ENCODE assay signal across 20 cellular contexts in the genomic region with DNA sequence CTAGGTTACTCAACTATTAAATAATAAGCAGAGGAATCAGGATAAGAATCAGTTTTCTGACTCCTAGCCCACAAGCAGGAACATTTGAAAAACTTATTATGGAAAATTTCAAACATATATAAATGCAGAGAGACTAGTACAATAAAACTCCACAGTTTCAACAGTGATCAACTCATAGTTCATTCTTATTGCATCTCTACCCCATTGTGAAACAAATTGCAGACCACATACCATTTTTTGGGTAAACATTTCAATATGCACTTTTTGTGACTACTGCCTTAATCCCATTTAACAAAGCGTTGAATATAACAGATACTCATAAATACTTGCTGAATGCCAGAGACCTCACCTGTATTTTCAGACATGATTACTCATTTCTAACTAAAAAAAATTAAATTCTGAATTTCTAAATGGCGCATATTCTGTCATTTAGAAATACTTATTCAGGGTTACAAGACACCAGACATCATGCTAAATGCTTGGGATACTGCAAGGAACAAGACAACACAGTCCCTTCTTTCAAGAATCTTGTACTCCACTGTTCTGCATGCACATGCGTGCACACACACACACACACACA. TPM values are rescaled to one million over a fixed set of nuclear protein-coding genes. Genes with fewer than 3 reads are reported as not detected.
DNase-seq lines count a peak whose midpoint lies in the region; ATAC-seq, FAIRE-seq and TF ChIP-seq lines count a peak whose summit lies in the region.
"Had no signal": no experiment of that assay in that cellular context is flagged by ENCODE, and none has a peak within 500 bp of the region (broad histone marks: within the 10 kb centered on the region; RNA-seq: fewer than 3 reads in every experiment).

No MANE protein-coding gene starts in this region.

- H4K20me1 ChIP-seq in HepG2 (ENCODE audit: insufficient read depth, low read length), result peaks cover 97% of the 10 kb centered on the region

- H3K27me3 ChIP-seq in HepG2 (ENCODE audit: control insufficient read depth in 1 of 2, insufficient read depth in 2 of 2, low read length in 2 of 2) (no peaks in the 10 kb centered on the region), right lobe of liver (no peaks in the 10 kb centered on the region)
- H3K27me3 ChIP-seq: heart right ventricle, left lung, testis had no signal

- H3K4me2 ChIP-seq in HepG2 (ENCODE audit: low read depth, low read length), result peak overlapping the region; percentile 29; the same call in 1 of the 2 replicates

- ATAC-seq in HepG2, result no peak
- no peak for ATAC-seq in right lobe of liver
- ATAC-seq in activated naive CD8-positive, alpha-beta T cell treated with anti-CD3 and anti-CD28 coated beads, Interleukin-2, amount 50 U/mL, for 24 hours, result no peak
- ATAC-seq: heart right ventricle, left lung had no signal

- H3K36me3 Mint-ChIP-seq in activated naive CD8-positive, alpha-beta T cell treated with anti-CD3 and anti-CD28 coated beads, Interleukin-2, amount 50 U/mL, for 24 hours (ENCODE audit: low read depth), result peaks cover 46% of the 10 kb centered on the region

- BruUV-seq in HepG2 (replicated peaks; lab: Mats Ljungman, UMichigan), result no TSS peak

- no peak for TF ChIP-seq CTCF in HepG2 (CRISPR knock-in tag; IDR thresholded peaks at IDR 0.05)
- TF ChIP-seq CTCF in right lobe of liver (IDR thresholded peaks at IDR 0.05), result no peak

- WGBS in HepG2 (ENCODE audit: low lambda C conversion rate), result 93% methylated on average over 3 of the region's 3 CpGs
- 88% methylated on average over 3 of the region's 3 CpGs for WGBS in right lobe of liver (ENCODE audit: insufficient coverage, low coverage, low lambda C conversion rate, missing lambda C conversion rate)

- CTCF ChIA-PET in HepG2 (lab: Yijun Ruan, JAX; ENCODE audit: low intra/inter-chr PET ratio, low total read pairs), result no interaction called here

- TF ChIP-seq RAD21 in HepG2 (CRISPR knock-in tag; IDR thresholded peaks at IDR 0.05), result no peak

- no peak overlapping the region for H3K27ac Mint-ChIP-seq in activated naive CD8-positive, alpha-beta T cell treated with anti-CD3 and anti-CD28 coated beads, Interleukin-2, amount 50 U/mL, for 24 hours
- H3K27ac Mint-ChIP-seq: activated B cell treated with CpG ODN at 0.5 μM for 24 hours had no signal

- H2AFZ ChIP-seq in HepG2 (ENCODE audit: low read length), result no peak overlapping the region

- peaks cover 86% of the 10 kb centered on the region for H3K4me1 ChIP-seq in HepG2 (ENCODE audit: insufficient read depth, low read length)
- no peaks in the 10 kb centered on the region for H3K4me1 ChIP-seq in right lobe of liver
- H3K4me1 ChIP-seq: testis had no signal

- H3K4me1 Mint-ChIP-seq in activated naive CD8-positive, alpha-beta T cell treated with anti-CD3 and anti-CD28 coated beads, Interleukin-2, amount 50 U/mL, for 24 hours, result peaks cover 82% of the 10 kb centered on the region

- TF ChIP-seq EP300 in HepG2 (IDR thresholded peaks at IDR 0.05; ENCODE audit: low read depth in 2 of 2, low read length in 2 of 2), result no peak
- TF ChIP-seq EP300 in HepG2 (CRISPR knock-in tag; IDR thresholded peaks at IDR 0.05; ENCODE audit: borderline replicate concordance), result no peak

- H3K9me3 ChIP-seq in HepG2 (ENCODE audit: low read length) (no peaks in the 10 kb centered on the region), right lobe of liver (no peaks in the 10 kb centered on the region)
- H3K9me3 ChIP-seq: heart right ventricle, left lung, testis had no signal

- peak overlapping the region; percentile 2 for H3K4me3 Mint-ChIP-seq in activated naive CD8-positive, alpha-beta T cell treated with anti-CD3 and anti-CD28 coated beads, Interleukin-2, amount 50 U/mL, for 24 hours
- H3K4me3 Mint-ChIP-seq: activated B cell treated with CpG ODN at 0.5 μM for 24 hours had no signal

- H3K36me3 ChIP-seq in HepG2 (replicated peaks in 1 of 2; ENCODE audit: control insufficient read depth in 1 of 2, insufficient read depth in 2 of 2, low read length in 2 of 2), result peaks cover 8 to 14% of the 10 kb centered on the region in 2 experiments
- H3K36me3 ChIP-seq in right lobe of liver, result no peaks in the 10 kb centered on the region
- H3K36me3 ChIP-seq: heart right ventricle, left lung had no signal

- H3K9me3 Mint-ChIP-seq in activated naive CD8-positive, alpha-beta T cell treated with anti-CD3 and anti-CD28 coated beads, Interleukin-2, amount 50 U/mL, for 24 hours, result no peaks in the 10 kb centered on the region

- no peaks in the 10 kb centered on the region for H3K27me3 Mint-ChIP-seq in activated naive CD8-positive, alpha-beta T cell treated with anti-CD3 and anti-CD28 coated beads, Interleukin-2, amount 50 U/mL, for 24 hours
- H3K27me3 Mint-ChIP-seq: activated B cell treated with CpG ODN at 0.5 μM for 24 hours had no signal

- DNase-seq in HepG2 (ENCODE audit: low spot score) (no peak), right lobe of liver (no peak), NCI-H69 (lab: John Stamatoyannopoulos, UW) (peak; percentile 27), HUDEP-2 (lab: John Stamatoyannopoulos, UW; ENCODE audit: unreplicated experiment in 76 of 76) (no peak), NCI-H2171 treated with DMSO at 0.1 percent for 48 hours (lab: John Stamatoyannopoulos, UW) (no peak), GM19238 (ENCODE audit: insufficient read length, low spot score) (no peak)
- DNase-seq in activated naive CD8-positive, alpha-beta T cell treated with anti-CD3 and anti-CD28 coated beads, Interleukin-2, amount 50 U/mL, for 24 hours, result no peak
- DNase-seq: activated B cell treated with CpG ODN at 0.5 μM for 24 hours; activated naive CD4-positive, alpha-beta T cell; DMS79; heart right ventricle; KBM-7; left lung; NCI-H1105 treated with DMSO at 0.1 percent for 48 hours; NCI-H2107; OCI-M1; retina; SHP77 treated with DMSO at 0.1 percent for 48 hours; stimulated activated CD4-positive, alpha-beta T cell treated with anti-CD3 and anti-CD28 coated beads, Interleukin-12 subunit alpha, Interleukin-12 subunit beta, amount 100 ng/mL, for 4 hours; testis had no signal

- no peak overlapping the region for H3K9ac ChIP-seq in HepG2 (ENCODE audit: insufficient read depth, low read depth, low read length)

- TF ChIP-seq POLR2A in HepG2 (IDR thresholded peaks at IDR 0.05; ENCODE audit: insufficient read depth in 1 of 2, low read depth in 2 of 2, low read length in 2 of 2), result no peak
- TF ChIP-seq POLR2A in right lobe of liver (IDR thresholded peaks at IDR 0.05), result no peak

- in situ Hi-C loops in HepG2 (cut with HindIII; ENCODE audit: extremely low pct_ligation_motif_present, low pct_unique_long_range_greater_than_20kb), result no loop called here

- H3K4me3 ChIP-seq in HepG2 (replicated peaks in 1 of 3; ENCODE audit: insufficient read depth in 1 of 3, low read depth in 2 of 3, low read length in 3 of 3), result no peak overlapping the region
- H3K4me3 ChIP-seq in right lobe of liver, result no peak overlapping the region
- H3K4me3 ChIP-seq: heart right ventricle, left lung, testis had no signal

- no peak overlapping the region for H3K27ac ChIP-seq in HepG2 (ENCODE audit: extremely low read length, insufficient read depth, low read length)
- no peak overlapping the region for H3K27ac ChIP-seq in right lobe of liver
- H3K27ac ChIP-seq: heart right ventricle, left lung, testis had no signal

- POLR2A ChIA-PET in HepG2 (lab: Yijun Ruan, JAX), result no interaction called here

- intact Hi-C loops in HepG2 (cut with micrococcal nuclease; ENCODE audit: unreplicated experiment) (no loop called here), right lobe of liver (cut with DNase I) (no loop called here)

- H3K79me2 ChIP-seq in HepG2 (ENCODE audit: insufficient read depth, low read length), result peaks cover 99% of the 10 kb centered on the region

- FAIRE-seq in HepG2 (lab: Jason Lieb, UNC), result no peak

TF ChIP-seq in HepG2, 621 proteins besides CTCF, POLR2A, EP300 and RAD21 (continues in another document):
- TF ChIP-seq TOE1 (CRISPR knock-in tag; IDR thresholded peaks at IDR 0.05) (no peak), ZSCAN9 (CRISPR knock-in tag; IDR thresholded peaks at IDR 0.05; ENCODE audit: borderline replicate concordance) (no peak)

RNA-seq across cellular contexts. Expression of a gene that starts 11.4 kb away (rescaled TPM):
- 90.8 and 134 TPM in 2 replicates for total RNA-seq in HepG2 (2016; rRNA removed; fragmentation: Illumina TruSeq; extraction: Trizol)
- total RNA-seq in HepG2 (2016; cell fraction: cytosol; rRNA removed; fragmentation: Illumina TruSeq; extraction: Trizol; ENCODE audit: low read depth), result 5.1 and 5.5 TPM in 2 replicates
- 84.9 and 123 TPM in 2 replicates for total RNA-seq in HepG2 (2016; cell fraction: insoluble cytoplasmic fraction; rRNA removed; fragmentation: Illumina TruSeq; extraction: Trizol)
- 29.2 and 30.5 TPM in 2 replicates for total RNA-seq in HepG2 (2016; cell fraction: membrane; rRNA removed; fragmentation: Illumina TruSeq; extraction: Trizol)
- total RNA-seq in HepG2 (2016; cell fraction: nucleus; rRNA removed; fragmentation: Illumina TruSeq; extraction: Trizol), result 119 and 130 TPM in 2 replicates
- polyA plus RNA-seq in HepG2 (2011; rRNA removed), result 25.6 and 34.6 TPM in 2 replicates
- polyA plus RNA-seq in HepG2 (2011; cell fraction: cytosol; rRNA removed), result 18.5 and 23.7 TPM in 2 replicates
- 43.9 and 53.9 TPM in 2 replicates for polyA plus RNA-seq in HepG2 (2011; cell fraction: nucleus; rRNA removed)
- polyA plus RNA-seq in HepG2 (2012), result 20.9 and 27.3 TPM in 2 replicates
- polyA plus RNA-seq in HepG2 (2016; cell fraction: cytosol; fragmentation: Illumina TruSeq; extraction: Trizol; ENCODE audit: low read depth), result 1.4 and 1.7 TPM in 2 replicates
- polyA plus RNA-seq in HepG2 (2016; cell fraction: insoluble cytoplasmic fraction; fragmentation: Illumina TruSeq; extraction: Trizol; ENCODE audit: low read depth), result 58.7 and 59.6 TPM in 2 replicates
- 5.4 and 5.9 TPM in 2 replicates for polyA plus RNA-seq in HepG2 (2016; cell fraction: membrane; fragmentation: Illumina TruSeq; extraction: Trizol; ENCODE audit: low read depth)
- 40.3 and 43.1 TPM in 2 replicates for polyA plus RNA-seq in HepG2 (2016; cell fraction: nucleus; fragmentation: Illumina TruSeq; extraction: Trizol; ENCODE audit: insufficient read depth, low read depth)
- polyA minus RNA-seq in HepG2 (2011; rRNA and poly(A)+ RNA removed; ENCODE audit: low replicate concordance), result 69.1 and 135 TPM in 2 replicates
- polyA minus RNA-seq in HepG2 (2011; cell fraction: cytosol; rRNA and poly(A)+ RNA removed), result 85.6 and 90.1 TPM in 2 replicates
- polyA minus RNA-seq in HepG2 (2011; cell fraction: nucleus; rRNA and poly(A)+ RNA removed), result 219 and 264 TPM in 2 replicates
- 10 to 100 TPM in 5 of 6 experiments, 1 to 10 TPM in 1; 6.9 to 23.7 (median 17.0) TPM for total RNA-seq in right lobe of liver
